25 cellular contexts compared by ENCODE assay signal in genomic region chr2:238906936-238907716, GRCh38. TPM values are rescaled to one million over a fixed set of nuclear protein-coding genes. Genes with fewer than 3 reads are reported as not detected.
"Had no signal": no experiment of that assay in that cellular context is flagged by ENCODE, and none has a peak within 500 bp of the region (broad histone marks: within the 10 kb centered on the region; RNA-seq: fewer than 3 reads in every experiment).

No MANE protein-coding gene starts in this region.

- H3K36me3 ChIP-seq: brain microvascular endothelial cell, heart right ventricle, prostate gland had no signal

- H3K27me3 Mint-ChIP-seq: activated naive CD8-positive, alpha-beta T cell treated with anti-CD3 and anti-CD28 coated beads, Interleukin-2, amount 10 ng/mL, durations not matched to agents 7 days and 5 days; dendritic cell treated with granulocyte-macrophage colony-stimulating factor and Interleukin-4, amounts not matched to agents 40 ng/mL and 50 ng/mL, for 4 days had no signal

- DNase-seq: activated CD4-positive, alpha-beta T cell treated with anti-CD3 and anti-CD28 coated beads for 48 hours; activated CD8-positive, alpha-beta memory T cell treated with anti-CD3 and anti-CD28 coated beads, Interleukin-2, amount 50 U/mL, for 48 hours; activated CD8-positive, alpha-beta T cell treated with anti-CD3 and anti-CD28 coated beads, Interleukin-2, amount 10 ng/mL, durations not matched to agents 7 days and 5 days; activated naive CD8-positive, alpha-beta T cell treated with anti-CD3 and anti-CD28 coated beads, Interleukin-2, amount 10 ng/mL, durations not matched to agents 7 days and 5 days; activated T-cell treated with anti-CD3 and anti-CD28 coated beads, Interleukin-2, amount 50 U/mL, for 72 hours; anterior cingulate cortex; brain microvascular endothelial cell; cerebellar nuclear complex; effector memory CD4-positive, alpha-beta T cell; heart right ventricle; nucleus accumbens; stimulated activated CD4-positive, alpha-beta T cell treated with anti-CD3 and anti-CD28 coated beads, Interleukin-12 subunit alpha, Interleukin-12 subunit beta, amount 100 ng/mL, for 4 hours; stimulated activated CD4-positive, alpha-beta T cell treated with anti-CD3 and anti-CD28 coated beads, Interleukin-2, amount 100 ng/mL, for 24 hours; stomach; SW 1271; testis had no signal

- H3K27ac ChIP-seq: brain microvascular endothelial cell, gastroesophageal sphincter, heart right ventricle, prostate gland, stomach, testis had no signal

- H3K4me3 ChIP-seq: gastroesophageal sphincter, heart right ventricle, prostate gland, stomach, testis had no signal

- H3K9me3 Mint-ChIP-seq: activated naive CD8-positive, alpha-beta T cell treated with anti-CD3 and anti-CD28 coated beads, Interleukin-2, amount 10 ng/mL, durations not matched to agents 7 days and 5 days; dendritic cell treated with granulocyte-macrophage colony-stimulating factor and Interleukin-4, amounts not matched to agents 40 ng/mL and 50 ng/mL, for 4 days; memory B cell had no signal

- H3K4me1 ChIP-seq: heart right ventricle, prostate gland had no signal

- H3K4me1 Mint-ChIP-seq: activated naive CD8-positive, alpha-beta T cell treated with anti-CD3 and anti-CD28 coated beads, Interleukin-2, amount 10 ng/mL, durations not matched to agents 7 days and 5 days; memory B cell; naive thymus-derived CD8-positive, alpha-beta T cell had no signal

- H3K4me3 Mint-ChIP-seq: activated CD8-positive, alpha-beta T cell treated with anti-CD3 and anti-CD28 coated beads, Interleukin-2, amount 10 ng/mL, durations not matched to agents 7 days and 5 days; activated naive CD8-positive, alpha-beta T cell treated with anti-CD3 and anti-CD28 coated beads, Interleukin-2, amount 10 ng/mL, durations not matched to agents 7 days and 5 days; activated T-cell treated with anti-CD3 and anti-CD28 coated beads, Interleukin-2, amount 50 U/mL, for 72 hours; dendritic cell treated with granulocyte-macrophage colony-stimulating factor and Interleukin-4, amounts not matched to agents 40 ng/mL and 50 ng/mL, for 4 days; memory B cell; naive thymus-derived CD8-positive, alpha-beta T cell; WTC11 had no signal

- H3K36me3 Mint-ChIP-seq: activated naive CD8-positive, alpha-beta T cell treated with anti-CD3 and anti-CD28 coated beads, Interleukin-2, amount 10 ng/mL, durations not matched to agents 7 days and 5 days; memory B cell; naive thymus-derived CD8-positive, alpha-beta T cell; WTC11 had no signal

- H3K27ac Mint-ChIP-seq: activated CD8-positive, alpha-beta T cell treated with anti-CD3 and anti-CD28 coated beads, Interleukin-2, amount 10 ng/mL, durations not matched to agents 7 days and 5 days; activated naive CD8-positive, alpha-beta T cell treated with anti-CD3 and anti-CD28 coated beads, Interleukin-2, amount 10 ng/mL, durations not matched to agents 7 days and 5 days; activated T-cell treated with anti-CD3 and anti-CD28 coated beads, Interleukin-2, amount 50 U/mL, for 72 hours; dendritic cell treated with granulocyte-macrophage colony-stimulating factor and Interleukin-4, amounts not matched to agents 40 ng/mL and 50 ng/mL, for 4 days; memory B cell; WTC11 had no signal

- ATAC-seq: activated CD8-positive, alpha-beta T cell treated with anti-CD3 and anti-CD28 coated beads, Interleukin-2, amount 10 ng/mL, durations not matched to agents 7 days and 5 days; activated T-cell treated with anti-CD3 and anti-CD28 coated beads, Interleukin-2, amount 50 U/mL, for 72 hours; gastroesophageal sphincter; heart right ventricle; left lobe of liver; naive thymus-derived CD8-positive, alpha-beta T cell; sciatic nerve; WTC11 had no signal

- H3K9me3 ChIP-seq: gastroesophageal sphincter, heart right ventricle, prostate gland, stomach, testis had no signal

- H3K27me3 ChIP-seq: brain microvascular endothelial cell, testis had no signal

RNA-seq across cellular contexts. Expression of gene TWIST2, which starts 59.2 kb away (rescaled TPM):
- total RNA-seq: activated CD8-positive, alpha-beta T cell treated with anti-CD3 and anti-CD28 coated beads, Interleukin-2, amount 10 ng/mL, durations not matched to agents 7 days and 5 days; activated naive CD8-positive, alpha-beta T cell treated with anti-CD3 and anti-CD28 coated beads, Interleukin-2, amount 10 ng/mL, durations not matched to agents 7 days and 5 days; activated T-cell treated with anti-CD3 and anti-CD28 coated beads, Interleukin-2, amount 50 U/mL, for 72 hours; left lobe of liver; naive thymus-derived CD8-positive, alpha-beta T cell; T-helper 2 cell treated with Interferon-gamma antibody and Interleukin-4, amounts not matched to agents 100 ng/mL and 5 ng/mL, for 36 hours had no signal
